Comparison of ENCODE assay signal across 9 cellular contexts in genomic region chr3:13110678-13111116, GRCh38. TPM values are rescaled to one million over a fixed set of nuclear protein-coding genes. Genes with fewer than 3 reads are reported as not detected.
DNase-seq lines count a peak whose midpoint lies in the region; ATAC-seq and TF ChIP-seq lines count a peak whose summit lies in the region.
"Had no signal": no experiment of that assay in that cellular context is flagged by ENCODE, and none has a peak within 500 bp of the region (broad histone marks: within the 10 kb centered on the region; RNA-seq: fewer than 3 reads in every experiment).

No MANE protein-coding gene starts in this region.

- H3K4me3 ChIP-seq in GM06990 (replicated peaks; ENCODE audit: low read depth, low read length) = no peak overlapping the region
- H3K4me3 ChIP-seq in breast epithelium = no peak overlapping the region
- H3K4me3 ChIP-seq in HAP-1 = no peak overlapping the region
- H3K4me3 ChIP-seq: thoracic aorta had no signal

- peak overlapping the region; percentile 81 to 83 for H3K27ac ChIP-seq in breast epithelium
- H3K27ac ChIP-seq: thoracic aorta had no signal

- no peak for TF ChIP-seq POLR2A in breast epithelium (IDR thresholded peaks at IDR 0.05)

- H3K9me3 ChIP-seq in breast epithelium = no peaks in the 10 kb centered on the region
- no peaks in the 10 kb centered on the region for H3K9me3 ChIP-seq in HAP-1
- H3K9me3 ChIP-seq: thoracic aorta had no signal

- in situ Hi-C loops in HAP-1 (cut with MboI; ENCODE audit: low sequenced_read_pairs) (no loop called here), ACHN (cut with HindIII; ENCODE audit: low pct_ligation_motif_present, low pct_unique_long_range_greater_than_20kb, low sequenced_read_pairs) (no loop called here)

- H3K4me1 ChIP-seq in breast epithelium = no peaks in the 10 kb centered on the region
- no peaks in the 10 kb centered on the region for H3K4me1 ChIP-seq in HAP-1

- peak; percentile 54 for ATAC-seq in GM19467 (IDR thresholded peaks at IDR 0.05; ENCODE audit: unreplicated experiment)
- ATAC-seq in HG03571 (IDR thresholded peaks at IDR 0.05; ENCODE audit: unreplicated experiment) = peak; percentile 72
- no peak for ATAC-seq in sciatic nerve

- no peak for TF ChIP-seq CTCF in GM06990 (IDR thresholded peaks at IDR 0.05; ENCODE audit: insufficient read depth, low read length, poor library complexity, severe bottlenecking)
- no peak for TF ChIP-seq CTCF in breast epithelium (IDR thresholded peaks at IDR 0.05)

- intact Hi-C loops in breast epithelium (cut with DNase I; ENCODE audit: low total_unique reads) (no loop called here), sciatic nerve (cut with DNase I) (no loop called here)

- H3K36me3 ChIP-seq in GM06990 (ENCODE audit: control insufficient read depth, insufficient read depth, low read length) (no peaks in the 10 kb centered on the region), breast epithelium (no peaks in the 10 kb centered on the region), HAP-1 (replicated peaks) (no peaks in the 10 kb centered on the region)
- H3K36me3 ChIP-seq: thoracic aorta had no signal

- DNase-seq in GM06990 (ENCODE audit: extremely low read depth, insufficient read length) = peak; percentile 69
- DNase-seq in breast epithelium (ENCODE audit: low spot score in 2 of 2) = peak in 1 of 2 donors; percentile 57
- peak; percentile 41 for DNase-seq in sciatic nerve (ENCODE audit: low spot score)
- no peak for DNase-seq in HAP-1 (ENCODE audit: low spot score in 2 of 2)
- no peak for DNase-seq in AG08395 (ENCODE audit: low spot score)
- DNase-seq in ACHN = no peak

- H3K27me3 ChIP-seq in GM06990 (replicated peaks; ENCODE audit: control insufficient read depth, insufficient read depth, low read length) = no peaks in the 10 kb centered on the region
- no peaks in the 10 kb centered on the region for H3K27me3 ChIP-seq in breast epithelium
- no peaks in the 10 kb centered on the region for H3K27me3 ChIP-seq in HAP-1 (ENCODE audit: low read depth)

RNA-seq across cellular contexts. Expression of gene IQSEC1, which starts 37.5 kb away (rescaled TPM):
- 10 to 100 TPM; 26.9 to 45.4 (median 26.9) TPM for total RNA-seq in breast epithelium
- total RNA-seq in sciatic nerve = 77.5 TPM

Comparison
In these comparisons a context has a peak if more than half of its experiments do, and no peak if none do; other contexts are left out.
1. DNase-seq: peak in GM06990 (single experiment) and sciatic nerve (single experiment); none in HAP-1 (0 of 2), AG08395 (single experiment) and ACHN (single experiment).